In genomic region chr1:226420328-226420727, GRCh38 we compare ENCODE assay signal across 36 cellular contexts.
"Had no signal": no experiment of that assay in that cellular context is flagged by ENCODE, and none has a peak within 500 bp of the region (broad histone marks: within the 10 kb centered on the region; RNA-seq: fewer than 3 reads in every experiment).

No MANE protein-coding gene starts in this region.

- H3K27ac Mint-ChIP-seq: activated CD4-positive, alpha-beta memory T cell treated with anti-CD3 and anti-CD28 coated beads for 36 hours; activated CD8-positive, alpha-beta memory T cell treated with anti-CD3 and anti-CD28 coated beads, Interleukin-2, amount 10 ng/mL, durations not matched to agents 7 days and 5 days; activated naive CD8-positive, alpha-beta T cell treated with anti-CD3 and anti-CD28 coated beads for 36 hours; activated T-cell treated with anti-CD3 and anti-CD28 coated beads, Interleukin-2, amount 50 U/mL, for 72 hours; activated T-helper 17 cell treated with anti-CD3 and anti-CD28 coated beads, Interleukin-2, amount 50 U/mL, for 72 hours; T-helper 1 cell treated with Interleukin-12 subunit alpha and Interleukin-12 subunit beta and Interleukin-4 antibody, amounts not matched to agents 30 μg/mL and 1 μg/mL, for 36 hours; T-helper 2 cell treated with Interferon-gamma antibody and Interleukin-4, amounts not matched to agents 5 μg/mL and 100 μg/mL, for 36 hours; WTC11 had no signal

- H3K27ac ChIP-seq: brain microvascular endothelial cell, SK-N-MC had no signal

- H3K4me1 Mint-ChIP-seq: activated T-helper 17 cell treated with anti-CD3 and anti-CD28 coated beads, Interleukin-2, amount 50 U/mL, for 72 hours had no signal

- H3K4me3 Mint-ChIP-seq: activated CD4-positive, alpha-beta memory T cell treated with anti-CD3 and anti-CD28 coated beads for 36 hours; activated CD8-positive, alpha-beta memory T cell treated with anti-CD3 and anti-CD28 coated beads, Interleukin-2, amount 10 ng/mL, durations not matched to agents 7 days and 5 days; activated naive CD8-positive, alpha-beta T cell treated with anti-CD3 and anti-CD28 coated beads for 36 hours; activated T-cell treated with anti-CD3 and anti-CD28 coated beads, Interleukin-2, amount 50 U/mL, for 72 hours; activated T-helper 17 cell treated with anti-CD3 and anti-CD28 coated beads, Interleukin-2, amount 50 U/mL, for 72 hours; T-helper 1 cell treated with Interleukin-12 subunit alpha and Interleukin-12 subunit beta and Interleukin-4 antibody, amounts not matched to agents 30 μg/mL and 1 μg/mL, for 36 hours; T-helper 2 cell treated with Interferon-gamma antibody and Interleukin-4, amounts not matched to agents 5 μg/mL and 100 μg/mL, for 36 hours; WTC11 had no signal

- H3K4me3 ChIP-seq: MG63, SK-N-MC had no signal

- H3K36me3 ChIP-seq: brain microvascular endothelial cell, MG63, SJCRH30 had no signal

- DNase-seq: activated CD4-positive, alpha-beta memory T cell treated with anti-CD3 and anti-CD28 coated beads for 36 hours; activated CD4-positive, alpha-beta T cell treated with anti-CD3 and anti-CD28 coated beads for 4 hours; activated CD4-positive, alpha-beta T cell treated with anti-CD3 and anti-CD28 coated beads, Interleukin-2, amount 50 U/mL, for 1 hour; activated CD8-positive, alpha-beta memory T cell treated with anti-CD3 and anti-CD28 coated beads, Interleukin-2, amount 10 ng/mL, durations not matched to agents 7 days and 5 days; activated effector memory CD4-positive, alpha-beta T cell treated with anti-CD3 and anti-CD28 coated beads, Interleukin-2, amount 50 U/mL, for 16 hours; activated naive CD4-positive, alpha-beta T cell; activated naive CD4-positive, alpha-beta T cell treated with anti-CD3 and anti-CD28 coated beads, Interleukin-2, amount 50 U/mL, for 16 hours; activated naive CD8-positive, alpha-beta T cell treated with anti-CD3 and anti-CD28 coated beads for 36 hours; activated T-cell treated with anti-CD3 and anti-CD28 coated beads, Interleukin-2, amount 50 U/mL, for 1 hour; activated T-cell treated with anti-CD3 and anti-CD28 coated beads, Interleukin-2, amount 50 U/mL, for 72 hours; amniotic stem cell; aorta; brain microvascular endothelial cell; central memory CD4-positive, alpha-beta T cell; Kasumi-1; KG1; MG63; NCI-H1048; NCI-H1105 treated with DMSO at 0.1 percent for 48 hours; NCI-H1436; NCI-H1694 treated with DMSO at 0.1 percent for 48 hours; NCI-H2029 treated with DMSO at 0.1 percent for 48 hours; NCI-H2107; NCI-H510A; NCI-H526; NCI-H748 treated with DMSO at 0.1 percent for 48 hours; NK-92 treated with Interleukin-12 subunit alpha and Interleukin-12 subunit beta, amount 100 ng/mL, for 24 hours; OCI-M1; SHP77 had no signal

- H3K9me3 ChIP-seq: MG63, SJCRH30 had no signal

- H3K36me3 Mint-ChIP-seq: activated CD4-positive, alpha-beta memory T cell treated with anti-CD3 and anti-CD28 coated beads for 36 hours; activated CD8-positive, alpha-beta memory T cell treated with anti-CD3 and anti-CD28 coated beads, Interleukin-2, amount 10 ng/mL, durations not matched to agents 7 days and 5 days; activated naive CD8-positive, alpha-beta T cell treated with anti-CD3 and anti-CD28 coated beads for 36 hours; WTC11 had no signal

- H3K27me3 ChIP-seq: brain microvascular endothelial cell, MG63, SJCRH30 had no signal

- H3K9me3 Mint-ChIP-seq: activated CD4-positive, alpha-beta memory T cell treated with anti-CD3 and anti-CD28 coated beads for 36 hours; activated naive CD8-positive, alpha-beta T cell treated with anti-CD3 and anti-CD28 coated beads for 36 hours; activated T-cell treated with anti-CD3 and anti-CD28 coated beads, Interleukin-2, amount 50 U/mL, for 72 hours; activated T-helper 17 cell treated with anti-CD3 and anti-CD28 coated beads, Interleukin-2, amount 50 U/mL, for 72 hours; T-helper 1 cell treated with Interleukin-12 subunit alpha and Interleukin-12 subunit beta and Interleukin-4 antibody, amounts not matched to agents 30 μg/mL and 1 μg/mL, for 36 hours; T-helper 2 cell treated with Interferon-gamma antibody and Interleukin-4, amounts not matched to agents 5 μg/mL and 100 μg/mL, for 36 hours; WTC11 had no signal

- H3K27me3 Mint-ChIP-seq: activated naive CD8-positive, alpha-beta T cell treated with anti-CD3 and anti-CD28 coated beads for 36 hours; activated T-helper 17 cell treated with anti-CD3 and anti-CD28 coated beads, Interleukin-2, amount 50 U/mL, for 72 hours had no signal

- ATAC-seq: activated CD4-positive, CD25-positive, alpha-beta regulatory T cell treated with anti-CD3 and anti-CD28 coated beads, Interleukin-2, amount 50 U/mL, for 24 hours; activated CD8-positive, alpha-beta memory T cell treated with anti-CD3 and anti-CD28 coated beads, Interleukin-2, amount 10 ng/mL, durations not matched to agents 7 days and 5 days; activated T-cell treated with anti-CD3 and anti-CD28 coated beads, Interleukin-2, amount 50 U/mL, for 72 hours; activated T-helper 17 cell treated with anti-CD3 and anti-CD28 coated beads, Interleukin-2, amount 50 U/mL, for 72 hours; WTC11 had no signal
